9 cellular contexts compared by ENCODE assay signal in genomic region chr20:59297641-59298040, GRCh38. TPM values are rescaled to one million over a fixed set of nuclear protein-coding genes. Genes with fewer than 3 reads are reported as not detected.
"Had no signal": no experiment of that assay in that cellular context is flagged by ENCODE, and none has a peak within 500 bp of the region (broad histone marks: within the 10 kb centered on the region; RNA-seq: fewer than 3 reads in every experiment).

No MANE protein-coding gene starts in this region.

- H3K9me3 Mint-ChIP-seq: GM23338, H9 had no signal

- H3K4me3 Mint-ChIP-seq: GM23338, H9, HFFc6 had no signal

- H3K4me2 ChIP-seq: GM23338 had no signal

- H3K27ac Mint-ChIP-seq: GM23338, H9, HFFc6 had no signal

- H3K4me3 ChIP-seq: GM23248, GM23338 had no signal

- H3K27ac ChIP-seq: GM23248 had no signal

- H2AFZ ChIP-seq: GM23248, GM23338 had no signal

- H3K9ac ChIP-seq: GM23248 had no signal

- DNase-seq: GM23248, GOT3, H7, H9, HCEC 1CT, HFFc6 had no signal

- ATAC-seq: GM23338, HCT116 had no signal

RNA-seq across cellular contexts. Expression of gene EDN3, which starts 2.8 kb away (rescaled TPM):
- total RNA-seq: GM23248, H4, H7, HFFc6 had no signal
- polyA plus RNA-seq: GM23248 had no signal
